ENCODE assay signal across 1 cellular context in the genomic region with DNA sequence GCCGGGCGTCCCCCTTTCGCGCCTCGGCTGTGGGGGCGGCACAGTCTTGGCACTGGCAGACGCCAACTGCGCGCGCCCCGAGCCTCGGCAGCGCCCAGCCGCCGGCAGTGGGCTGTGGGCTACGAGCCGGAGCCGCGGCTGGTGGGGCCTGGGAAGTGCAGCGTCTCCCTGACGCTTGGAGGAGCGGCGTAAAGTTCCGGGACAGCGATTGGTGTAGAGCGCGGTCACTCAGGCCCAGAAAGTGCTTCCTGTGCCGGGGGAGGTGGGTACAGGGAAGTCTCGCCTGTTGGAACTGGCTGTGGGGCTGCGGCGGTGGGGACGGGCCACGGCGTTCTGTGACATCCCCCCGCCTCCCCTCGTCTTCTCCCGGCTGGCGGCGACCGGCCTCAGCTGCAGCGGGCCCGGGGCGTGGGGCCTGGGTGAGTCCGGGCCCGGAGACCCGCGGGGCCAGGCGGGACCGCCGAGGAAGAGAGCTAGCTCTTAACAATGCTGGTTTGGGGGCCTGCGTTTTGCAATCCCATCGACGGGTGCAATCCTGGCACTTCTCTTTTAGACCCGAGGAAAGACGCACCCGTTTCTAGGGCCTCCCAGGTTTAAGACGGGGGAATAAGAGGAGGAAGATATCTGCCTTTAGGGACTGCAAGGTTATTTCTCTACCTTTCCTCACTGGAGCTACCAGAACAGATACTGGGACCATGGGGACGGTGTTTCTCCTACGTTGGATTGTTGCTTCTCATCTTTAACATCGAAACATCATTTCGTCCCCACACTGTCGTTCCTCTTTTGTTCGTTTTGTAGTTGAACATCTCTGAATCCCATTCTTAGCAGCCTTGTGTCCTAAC.
TF ChIP-seq lines count a peak whose summit lies in the region.

TSS of gene RWDD4 (minus strand) at position 157 of the 842 bp plus-strand sequence. CDS start 233 bp downstream, outside the sequence.
TSS of gene TRAPPC11 (plus strand) at position 265 of the 842 bp plus-strand sequence. CDS start 4,575 bp downstream, outside the sequence.

TF ChIP-seq in K562, 482 proteins besides CTCF, POLR2A, EP300 and RAD21 (continued from another document and continues in another):
- TF ChIP-seq MITF (IDR thresholded peaks at IDR 0.05) (no peak), CHD2 (IDR thresholded peaks at IDR 0.05; ENCODE audit: low read depth, low read length) (peak; percentile 72), TRIM24 (IDR thresholded peaks at IDR 0.05) (no peak; a peak in 1 of 4 replicates), ZFPM2 (CRISPR knock-in tag; IDR thresholded peaks at IDR 0.05) (no peak), CBFB (CRISPR knock-in tag; IDR thresholded peaks at IDR 0.05) (no peak), KAT2B (IDR thresholded peaks at IDR 0.05; ENCODE audit: low read depth, low read length) (no peak), NONO (IDR thresholded peaks at IDR 0.05; ENCODE audit: low read depth in 2 of 2, low read length in 1 of 2) (peak in 1 of 2 experiments; percentile 22; a peak in 1 of 4 replicates), LARP7 (IDR thresholded peaks at IDR 0.05) (no peak), ZBTB34 (CRISPR knock-in tag; IDR thresholded peaks at IDR 0.05) (no peak), ZNF133 (CRISPR knock-in tag; IDR thresholded peaks at IDR 0.05) (no peak), DPF2 (IDR thresholded peaks at IDR 0.05) (no peak), TBL1XR1 (IDR thresholded peaks at IDR 0.05; ENCODE audit: low read length in 2 of 2) (no peak), ZNF583 (CRISPR knock-in tag; IDR thresholded peaks at IDR 0.05) (no peak), GTF2A2 (tag; IDR thresholded peaks at IDR 0.05) (no peak), ZNF253 (CRISPR knock-in tag; conservative IDR thresholded peaks at IDR 0.05) (no peak), DIDO1 (tag; IDR thresholded peaks at IDR 0.05; ENCODE audit: low read depth) (no peak), ZBTB43 (CRISPR knock-in tag; IDR thresholded peaks at IDR 0.05) (no peak), E2F3 (CRISPR knock-in tag; IDR thresholded peaks at IDR 0.05) (no peak), E2F1 (CRISPR knock-in tag; IDR thresholded peaks at IDR 0.05) (no peak), ZC3H4 (CRISPR knock-in tag; IDR thresholded peaks at IDR 0.05; ENCODE audit: borderline replicate concordance) (no peak), MAFG (tag; conservative IDR thresholded peaks at IDR 0.05) (no peak), KLF10 (CRISPR knock-in tag; IDR thresholded peaks at IDR 0.05) (no peak), MAFF (IDR thresholded peaks at IDR 0.05; ENCODE audit: low read length) (no peak), ZNF707 (CRISPR knock-in tag; conservative IDR thresholded peaks at IDR 0.05) (no peak), DNMT1 (IDR thresholded peaks at IDR 0.05) (no peak), ZNF830 (CRISPR knock-in tag; IDR thresholded peaks at IDR 0.05) (no peak), ZZZ3 (IDR thresholded peaks at IDR 0.05) (no peak), ZNF76 (CRISPR knock-in tag; IDR thresholded peaks at IDR 0.05; ENCODE audit: borderline replicate concordance) (no peak), NFYB (IDR thresholded peaks at IDR 0.05; ENCODE audit: extremely low read depth, insufficient read length) (peak; percentile 4), ZNF586 (CRISPR knock-in tag; conservative IDR thresholded peaks at IDR 0.05) (no peak), ZNF143 (CRISPR knock-in tag; IDR thresholded peaks at IDR 0.05) (no peak), ASH1L (IDR thresholded peaks at IDR 0.05; ENCODE audit: borderline replicate concordance, low read depth, partially characterized antibody) (peak; percentile 44), ZNF75A (CRISPR knock-in tag; IDR thresholded peaks at IDR 0.05) (no peak), HMG20B (CRISPR knock-in tag; IDR thresholded peaks at IDR 0.05) (no peak), MIER1 (IDR thresholded peaks at IDR 0.05; ENCODE audit: low read depth) (no peak), SMARCE1 (IDR thresholded peaks at IDR 0.05) (no peak), E4F1 (CRISPR knock-in tag; IDR thresholded peaks at IDR 0.05; ENCODE audit: borderline replicate concordance) (no peak), SOX6 (IDR thresholded peaks at IDR 0.05) (no peak), ZNF146 (CRISPR knock-in tag; IDR thresholded peaks at IDR 0.05; ENCODE audit: unreplicated experiment) (no peak), ZNF444 (CRISPR knock-in tag; IDR thresholded peaks at IDR 0.05) (no peak), PHF20 (IDR thresholded peaks at IDR 0.05; ENCODE audit: partially characterized antibody) (no peak), RBFOX2 (IDR thresholded peaks at IDR 0.05; ENCODE audit: low read depth, low read length) (peak; percentile 91), ZNF165 (CRISPR knock-in tag; IDR thresholded peaks at IDR 0.05; ENCODE audit: borderline replicate concordance) (no peak), HOXB6 (CRISPR knock-in tag; IDR thresholded peaks at IDR 0.05; ENCODE audit: borderline replicate concordance) (no peak), HOMEZ (CRISPR knock-in tag; IDR thresholded peaks at IDR 0.05) (no peak), ATF4 (CRISPR knock-in tag; IDR thresholded peaks at IDR 0.05) (no peak)
- TF ChIP-seq, protein P1, sequence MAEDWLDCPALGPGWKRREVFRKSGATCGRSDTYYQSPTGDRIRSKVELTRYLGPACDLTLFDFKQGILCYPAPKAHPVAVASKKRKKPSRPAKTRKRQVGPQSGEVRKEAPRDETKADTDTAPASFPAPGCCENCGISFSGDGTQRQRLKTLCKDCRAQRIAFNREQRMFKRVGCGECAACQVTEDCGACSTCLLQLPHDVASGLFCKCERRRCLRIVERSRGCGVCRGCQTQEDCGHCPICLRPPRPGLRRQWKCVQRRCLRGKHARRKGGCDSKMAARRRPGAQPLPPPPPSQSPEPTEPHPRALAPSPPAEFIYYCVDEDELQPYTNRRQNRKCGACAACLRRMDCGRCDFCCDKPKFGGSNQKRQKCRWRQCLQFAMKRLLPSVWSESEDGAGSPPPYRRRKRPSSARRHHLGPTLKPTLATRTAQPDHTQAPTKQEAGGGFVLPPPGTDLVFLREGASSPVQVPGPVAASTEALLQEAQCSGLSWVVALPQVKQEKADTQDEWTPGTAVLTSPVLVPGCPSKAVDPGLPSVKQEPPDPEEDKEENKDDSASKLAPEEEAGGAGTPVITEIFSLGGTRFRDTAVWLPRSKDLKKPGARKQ (CRISPR knock-in tag; IDR thresholded peaks at IDR 0.05) = no peak
- TF ChIP-seq, protein P2, sequence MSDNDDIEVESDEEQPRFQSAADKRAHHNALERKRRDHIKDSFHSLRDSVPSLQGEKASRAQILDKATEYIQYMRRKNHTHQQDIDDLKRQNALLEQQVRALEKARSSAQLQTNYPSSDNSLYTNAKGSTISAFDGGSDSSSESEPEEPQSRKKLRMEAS (CRISPR knock-in tag; IDR thresholded peaks at IDR 0.05) = no peak
- TF ChIP-seq, protein P3, sequence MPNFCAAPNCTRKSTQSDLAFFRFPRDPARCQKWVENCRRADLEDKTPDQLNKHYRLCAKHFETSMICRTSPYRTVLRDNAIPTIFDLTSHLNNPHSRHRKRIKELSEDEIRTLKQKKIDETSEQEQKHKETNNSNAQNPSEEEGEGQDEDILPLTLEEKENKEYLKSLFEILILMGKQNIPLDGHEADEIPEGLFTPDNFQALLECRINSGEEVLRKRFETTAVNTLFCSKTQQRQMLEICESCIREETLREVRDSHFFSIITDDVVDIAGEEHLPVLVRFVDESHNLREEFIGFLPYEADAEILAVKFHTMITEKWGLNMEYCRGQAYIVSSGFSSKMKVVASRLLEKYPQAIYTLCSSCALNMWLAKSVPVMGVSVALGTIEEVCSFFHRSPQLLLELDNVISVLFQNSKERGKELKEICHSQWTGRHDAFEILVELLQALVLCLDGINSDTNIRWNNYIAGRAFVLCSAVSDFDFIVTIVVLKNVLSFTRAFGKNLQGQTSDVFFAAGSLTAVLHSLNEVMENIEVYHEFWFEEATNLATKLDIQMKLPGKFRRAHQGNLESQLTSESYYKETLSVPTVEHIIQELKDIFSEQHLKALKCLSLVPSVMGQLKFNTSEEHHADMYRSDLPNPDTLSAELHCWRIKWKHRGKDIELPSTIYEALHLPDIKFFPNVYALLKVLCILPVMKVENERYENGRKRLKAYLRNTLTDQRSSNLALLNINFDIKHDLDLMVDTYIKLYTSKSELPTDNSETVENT (CRISPR knock-in tag; IDR thresholded peaks at IDR 0.05) = no peak; the same call in 1 of the 2 replicates
- TF ChIP-seq, protein P4, sequence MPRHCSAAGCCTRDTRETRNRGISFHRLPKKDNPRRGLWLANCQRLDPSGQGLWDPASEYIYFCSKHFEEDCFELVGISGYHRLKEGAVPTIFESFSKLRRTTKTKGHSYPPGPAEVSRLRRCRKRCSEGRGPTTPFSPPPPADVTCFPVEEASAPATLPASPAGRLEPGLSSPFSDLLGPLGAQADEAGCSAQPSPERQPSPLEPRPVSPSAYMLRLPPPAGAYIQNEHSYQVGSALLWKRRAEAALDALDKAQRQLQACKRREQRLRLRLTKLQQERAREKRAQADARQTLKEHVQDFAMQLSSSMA (CRISPR knock-in tag; IDR thresholded peaks at IDR 0.05) = no peak
